Comparison of ENCODE assay signal across 12 cellular contexts in the genomic region with DNA sequence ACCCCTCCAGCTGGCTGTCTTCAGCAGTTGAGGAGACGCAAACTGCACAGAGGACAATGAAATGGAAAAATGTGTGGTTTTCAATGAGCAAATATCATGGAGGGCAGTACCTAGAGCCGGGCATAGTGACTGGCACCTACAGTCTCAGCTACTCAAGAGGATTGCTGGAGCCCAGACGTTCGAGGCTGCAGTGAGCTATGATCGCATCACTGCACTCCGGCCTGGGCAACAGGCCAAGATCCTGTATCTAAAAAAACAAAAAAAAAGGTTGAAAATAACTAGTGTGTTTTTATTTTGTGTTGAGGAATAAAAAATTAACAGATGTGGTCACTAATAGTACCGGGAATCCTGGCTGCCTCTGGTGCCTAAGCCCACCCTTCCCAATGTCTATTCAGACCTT.
DNase-seq lines count a peak whose midpoint lies in the region; TF ChIP-seq lines count a peak whose summit lies in the region.
"Had no signal": no experiment of that assay in that cellular context is flagged by ENCODE, and none has a peak within 500 bp of the region (broad histone marks: within the 10 kb centered on the region; RNA-seq: fewer than 3 reads in every experiment).

No MANE protein-coding gene starts in this region.

- no peaks in the 10 kb centered on the region for H3K27me3 ChIP-seq in HUES6 (ENCODE audit: control insufficient read depth, insufficient read depth, low read length)
- H3K27me3 ChIP-seq: BE2C had no signal

- DNase-seq in NCI-H2171 treated with DMSO at 0.1 percent for 48 hours (lab: John Stamatoyannopoulos, UW), result peak; percentile 46
- DNase-seq in NCI-H2171 (lab: John Stamatoyannopoulos, UW), result no peak
- DNase-seq in choroid plexus epithelial cell (ENCODE audit: low read depth), result peak; percentile 19
- DNase-seq in NCI-H2081 treated with DMSO at 0.1 percent for 48 hours (lab: John Stamatoyannopoulos, UW), result no peak
- DNase-seq in EL, result no peak
- DNase-seq in activated CD4-positive, alpha-beta T cell treated with anti-CD3 and anti-CD28 coated beads for 1 hour, result no peak
- DNase-seq: BE2C; CD4-positive, alpha-beta memory T cell; DMS53; H7 had no signal

- H3K9me3 ChIP-seq in HUES6 (ENCODE audit: control insufficient read depth, insufficient read depth, low read depth, low read length), result peaks cover 18% of the 10 kb centered on the region
- H3K9me3 ChIP-seq: BE2C had no signal

- H3K27ac ChIP-seq in HUES6 (ENCODE audit: low read depth, low read length), result 0 out of 2 replicates have a peak overlapping the region, but pooled peaks have one; percentile 16
- H3K27ac ChIP-seq: C4-2B had no signal

- TF ChIP-seq CTCF in choroid plexus epithelial cell (conservative IDR thresholded peaks at IDR 0.05; ENCODE audit: low read depth, low read length), result no peak

- H3K36me3 ChIP-seq in HUES6 (ENCODE audit: control insufficient read depth, insufficient read depth, low read length), result peaks cover 7% of the 10 kb centered on the region
- H3K36me3 ChIP-seq: BE2C had no signal

- H3K9ac ChIP-seq in HUES6 (ENCODE audit: low read length), result no peak overlapping the region

- H3K4me3 ChIP-seq in HUES6 (ENCODE audit: low read depth, low read length) (no peak overlapping the region), choroid plexus epithelial cell (ENCODE audit: low read depth, low read length) (no peak overlapping the region)

- peaks cover 36% of the 10 kb centered on the region for H3K4me1 ChIP-seq in HUES6 (ENCODE audit: control insufficient read depth, insufficient read depth, low read length)
- H3K4me1 ChIP-seq: BE2C had no signal

Comparison
In these comparisons a context has a peak if more than half of its experiments do, and no peak if none do; other contexts are left out.
1. DNase-seq: peak in NCI-H2171 treated with DMSO at 0.1 percent for 48 hours (single experiment) and choroid plexus epithelial cell (single experiment); none in NCI-H2171 (single experiment), NCI-H2081 treated with DMSO at 0.1 percent for 48 hours (single experiment), EL (single experiment) and activated CD4-positive, alpha-beta T cell treated with anti-CD3 and anti-CD28 coated beads for 1 hour (single experiment).